In genomic region chr3:83873550-83873949, GRCh38 we compare ENCODE assay signal across 31 cellular contexts.
DNase-seq lines count a peak whose midpoint lies in the region; ATAC-seq, FAIRE-seq and TF ChIP-seq lines count a peak whose summit lies in the region.
"Had no signal": no experiment of that assay in that cellular context is flagged by ENCODE, and none has a peak within 500 bp of the region (broad histone marks: within the 10 kb centered on the region; RNA-seq: fewer than 3 reads in every experiment).

No MANE protein-coding gene starts in this region.

- H3K27ac Mint-ChIP-seq in astrocyte (ENCODE audit: unreplicated experiment) = no peak overlapping the region
- H3K27ac Mint-ChIP-seq: activated CD8-positive, alpha-beta T cell treated with anti-CD3 and anti-CD28 coated beads, Interleukin-2, amount 10 ng/mL, durations not matched to agents 7 days and 5 days; activated naive CD4-positive, alpha-beta T cell treated with anti-CD3 and anti-CD28 coated beads, Interleukin-2, amount 10 ng/mL, durations not matched to agents 7 days and 5 days; activated T-helper 17 cell treated with anti-CD3 and anti-CD28 coated beads, Interleukin-2, amount 50 U/mL, for 72 hours; stimulated activated naive CD8-positive, alpha-beta T cell treated with anti-CD3 and anti-CD28 coated beads, Interleukin-15, Interleukin-2, amounts not matched to agents 100 ng/mL and 50 ng/mL, for 24 hours; T-helper 2 cell treated with Interferon-gamma antibody and Interleukin-4, amounts not matched to agents 5 μg/mL and 100 μg/mL, for 36 hours had no signal

- H3K36me3 ChIP-seq in MM.1S (replicated peaks; ENCODE audit: insufficient read depth, low read length) = no peaks in the 10 kb centered on the region
- H3K36me3 ChIP-seq in astrocyte (ENCODE audit: insufficient read depth, low read length) = no peaks in the 10 kb centered on the region
- no peaks in the 10 kb centered on the region for H3K36me3 ChIP-seq in OCI-LY7 (ENCODE audit: insufficient read depth, low read length)
- H3K36me3 ChIP-seq: spleen, thoracic aorta had no signal

- H3K9me2 ChIP-seq in MM.1S (replicated peaks; ENCODE audit: insufficient read depth, low read length) = no peaks in the 10 kb centered on the region
- no peaks in the 10 kb centered on the region for H3K9me2 ChIP-seq in OCI-LY7 (ENCODE audit: insufficient read depth, low read length)

- H3F3A ChIP-seq in MM.1S (ENCODE audit: insufficient read depth, low read length) = no peaks in the 10 kb centered on the region

- H4K20me1 ChIP-seq in MM.1S (ENCODE audit: insufficient read depth, low read length) (no peaks in the 10 kb centered on the region), astrocyte (ENCODE audit: insufficient read depth, low read length) (no peaks in the 10 kb centered on the region), OCI-LY7 (ENCODE audit: insufficient read depth, low read length) (no peaks in the 10 kb centered on the region)

- no peaks in the 10 kb centered on the region for H3K27me3 ChIP-seq in MM.1S (replicated peaks; ENCODE audit: insufficient read depth, low read length)
- no peaks in the 10 kb centered on the region for H3K27me3 ChIP-seq in astrocyte (ENCODE audit: insufficient read depth, low read length)
- H3K27me3 ChIP-seq: spleen had no signal

- H2AFZ ChIP-seq in MM.1S (ENCODE audit: low read length) = no peak overlapping the region
- no peak overlapping the region for H2AFZ ChIP-seq in astrocyte (ENCODE audit: low read depth, low read length)
- no peak overlapping the region for H2AFZ ChIP-seq in OCI-LY7 (ENCODE audit: low read length)

- no peaks in the 10 kb centered on the region for H3K79me2 ChIP-seq in MM.1S (ENCODE audit: low read length)
- no peaks in the 10 kb centered on the region for H3K79me2 ChIP-seq in astrocyte (ENCODE audit: insufficient read depth, low read length)
- no peaks in the 10 kb centered on the region for H3K79me2 ChIP-seq in OCI-LY7 (ENCODE audit: insufficient read depth, low read depth, low read length)

- H3K4me1 ChIP-seq in MM.1S (ENCODE audit: low read length) (peaks cover 4% of the 10 kb centered on the region; the same call in 1 of the 2 replicates), astrocyte (ENCODE audit: insufficient read depth, low read length) (no peaks in the 10 kb centered on the region), OCI-LY7 (ENCODE audit: insufficient read depth, low read length, poor library complexity, severe bottlenecking) (no peaks in the 10 kb centered on the region)
- H3K4me1 ChIP-seq: A549, spleen had no signal

- H3K9me3 Mint-ChIP-seq in astrocyte (ENCODE audit: unreplicated experiment) = peaks cover 4% of the 10 kb centered on the region
- H3K9me3 Mint-ChIP-seq: activated naive CD4-positive, alpha-beta T cell treated with anti-CD3 and anti-CD28 coated beads, Interleukin-2, amount 10 ng/mL, durations not matched to agents 7 days and 5 days; stimulated activated naive CD8-positive, alpha-beta T cell treated with anti-CD3 and anti-CD28 coated beads, Interleukin-15, Interleukin-2, amounts not matched to agents 100 ng/mL and 50 ng/mL, for 24 hours had no signal

- no peak overlapping the region for H3K4me3 Mint-ChIP-seq in astrocyte (ENCODE audit: unreplicated experiment)
- H3K4me3 Mint-ChIP-seq: activated CD8-positive, alpha-beta T cell treated with anti-CD3 and anti-CD28 coated beads, Interleukin-2, amount 10 ng/mL, durations not matched to agents 7 days and 5 days; activated naive CD4-positive, alpha-beta T cell treated with anti-CD3 and anti-CD28 coated beads, Interleukin-2, amount 10 ng/mL, durations not matched to agents 7 days and 5 days; activated T-helper 17 cell treated with anti-CD3 and anti-CD28 coated beads, Interleukin-2, amount 50 U/mL, for 72 hours; stimulated activated naive CD8-positive, alpha-beta T cell treated with anti-CD3 and anti-CD28 coated beads, Interleukin-15, Interleukin-2, amounts not matched to agents 100 ng/mL and 50 ng/mL, for 24 hours; T-helper 2 cell treated with Interferon-gamma antibody and Interleukin-4, amounts not matched to agents 5 μg/mL and 100 μg/mL, for 36 hours had no signal

- ATAC-seq in HG02759 (IDR thresholded peaks at IDR 0.05; ENCODE audit: unreplicated experiment) = no peak
- ATAC-seq: A549; activated CD8-positive, alpha-beta T cell treated with anti-CD3 and anti-CD28 coated beads, Interleukin-2, amount 10 ng/mL, durations not matched to agents 7 days and 5 days; activated T-helper 17 cell treated with anti-CD3 and anti-CD28 coated beads, Interleukin-2, amount 50 U/mL, for 72 hours had no signal

- H3K9ac ChIP-seq in MM.1S (ENCODE audit: low read length) = no peak overlapping the region
- no peak overlapping the region for H3K9ac ChIP-seq in astrocyte (ENCODE audit: low read length)

- H3K4me3 ChIP-seq in MM.1S (ENCODE audit: low read length) (no peak overlapping the region), astrocyte (ENCODE audit: insufficient read depth, low read depth, low read length) (no peak overlapping the region), OCI-LY7 (ENCODE audit: low read depth, low read length, poor library complexity, severe bottlenecking) (no peak overlapping the region)
- H3K4me3 ChIP-seq: A549, spleen, thoracic aorta had no signal

- TF ChIP-seq CTCF in MM.1S (IDR thresholded peaks at IDR 0.05; ENCODE audit: low read length) = no peak
- no peak for TF ChIP-seq CTCF in astrocyte (IDR thresholded peaks at IDR 0.05; ENCODE audit: insufficient read depth, low read depth, low read length)
- TF ChIP-seq CTCF in OCI-LY7 (conservative IDR thresholded peaks at IDR 0.05; ENCODE audit: low read length) = no peak

- FAIRE-seq in GM12891 (lab: Jason Lieb, UNC) (no peak), astrocyte (lab: Jason Lieb, UNC) (no peak)
- FAIRE-seq: A549, colon, G401.6, RCC 7860, urothelium cell line had no signal

- POLR2A ChIA-PET in OCI-LY7 (lab: Charles Lee) = no interaction called here

- peaks cover 5% of the 10 kb centered on the region for H3K4me1 Mint-ChIP-seq in astrocyte (ENCODE audit: low read depth, unreplicated experiment)
- H3K4me1 Mint-ChIP-seq: activated naive CD4-positive, alpha-beta T cell treated with anti-CD3 and anti-CD28 coated beads, Interleukin-2, amount 10 ng/mL, durations not matched to agents 7 days and 5 days; activated T-helper 17 cell treated with anti-CD3 and anti-CD28 coated beads, Interleukin-2, amount 50 U/mL, for 72 hours had no signal

- H3K4me2 ChIP-seq in MM.1S (ENCODE audit: low read depth, low read length) (peak overlapping the region; percentile 25; the same call in 1 of the 2 replicates), astrocyte (ENCODE audit: low read length) (no peak overlapping the region), OCI-LY7 (ENCODE audit: low read length) (no peak overlapping the region)
- H3K4me2 ChIP-seq: A549 had no signal

- TF ChIP-seq POLR2A in GM12891 (IDR thresholded peaks at IDR 0.05; ENCODE audit: low read depth, low read length) = no peak

- no TSS peak for BruUV-seq in OCI-LY7 (replicated peaks; lab: Mats Ljungman, UMichigan)

- no peaks in the 10 kb centered on the region for H3K9me3 ChIP-seq in MM.1S (replicated peaks; ENCODE audit: insufficient read depth, low read length)
- no peaks in the 10 kb centered on the region for H3K9me3 ChIP-seq in astrocyte (ENCODE audit: insufficient read depth, low read depth, low read length)
- H3K9me3 ChIP-seq in OCI-LY7 (ENCODE audit: low read length) = no peaks in the 10 kb centered on the region
- H3K9me3 ChIP-seq: A549, thoracic aorta had no signal

- H3K27ac ChIP-seq in MM.1S (ENCODE audit: low read length) (peak overlapping the region; percentile 4; the same call in 1 of the 2 replicates), astrocyte (ENCODE audit: low read depth, low read length) (no peak overlapping the region), OCI-LY7 (ENCODE audit: low read depth, low read length, poor library complexity, severe bottlenecking) (no peak overlapping the region)
- H3K27ac ChIP-seq: A549, spleen, thoracic aorta had no signal

- no peaks in the 10 kb centered on the region for H3K27me3 Mint-ChIP-seq in astrocyte (ENCODE audit: low read depth, unreplicated experiment)
- H3K27me3 Mint-ChIP-seq: activated naive CD4-positive, alpha-beta T cell treated with anti-CD3 and anti-CD28 coated beads, Interleukin-2, amount 10 ng/mL, durations not matched to agents 7 days and 5 days; activated T-helper 17 cell treated with anti-CD3 and anti-CD28 coated beads, Interleukin-2, amount 50 U/mL, for 72 hours; stimulated activated naive CD8-positive, alpha-beta T cell treated with anti-CD3 and anti-CD28 coated beads, Interleukin-15, Interleukin-2, amounts not matched to agents 100 ng/mL and 50 ng/mL, for 24 hours had no signal

- H3K36me3 Mint-ChIP-seq in astrocyte (ENCODE audit: low read depth, unreplicated experiment) = no peaks in the 10 kb centered on the region
- H3K36me3 Mint-ChIP-seq: activated naive CD4-positive, alpha-beta T cell treated with anti-CD3 and anti-CD28 coated beads, Interleukin-2, amount 10 ng/mL, durations not matched to agents 7 days and 5 days had no signal

- CTCF ChIA-PET in OCI-LY7 (lab: Charles Lee; ENCODE audit: unreplicated experiment) = no interaction called here

- DNase-seq in GM12891 (ENCODE audit: insufficient read length, low spot score) = no peak
- DNase-seq in MM.1S = peak; percentile 81
- peak; percentile 72 for DNase-seq in astrocyte (ENCODE audit: low read depth)
- DNase-seq in medulla oblongata (ENCODE audit: extremely low spot score) = peak; percentile 2
- DNase-seq in activated CD4-positive, alpha-beta T cell treated with anti-CD3 and anti-CD28 coated beads for 4 hours = no peak
- no peak for DNase-seq in OCI-LY7 (ENCODE audit: low spot score)
- DNase-seq in NCI-H1694 (lab: John Stamatoyannopoulos, UW) = no peak
- DNase-seq: activated CD8-positive, alpha-beta T cell treated with anti-CD3 and anti-CD28 coated beads, Interleukin-2, amount 10 ng/mL, durations not matched to agents 7 days and 5 days; activated naive CD4-positive, alpha-beta T cell treated with anti-CD3 and anti-CD28 coated beads, Interleukin-2, amount 10 ng/mL, durations not matched to agents 7 days and 5 days; DMS79; effector CD4-positive, alpha-beta T cell; HCEC 1CT; Karpas-422; mesendoderm; NCI-H1092; NCI-H1694 treated with DMSO at 0.1 percent for 48 hours; NCI-H2171; NCI-H524; SHP77 treated with DMSO at 0.1 percent for 48 hours; spleen; stimulated activated CD4-positive, alpha-beta T cell treated with anti-CD3 and anti-CD28 coated beads, Interleukin-2, amount 100 ng/mL, for 24 hours had no signal

- intact Hi-C loops in OCI-LY7 (cut with micrococcal nuclease; ENCODE audit: unreplicated experiment) = no loop called here

TF ChIP-seq in GM12891, 5 proteins besides CTCF, POLR2A, EP300 and RAD21:
- TF ChIP-seq POU2F2 (IDR thresholded peaks at IDR 0.05; ENCODE audit: low read depth, low read length) (no peak), PAX5 (IDR thresholded peaks at IDR 0.05; ENCODE audit: insufficient read depth, low read length, severe bottlenecking) (no peak), TAF1 (IDR thresholded peaks at IDR 0.05; ENCODE audit: low read depth, low read length) (no peak), SPI1 (IDR thresholded peaks at IDR 0.05; ENCODE audit: low read depth, low read length) (0 out of 2 replicates have a peak, but pooled peaks have one; percentile 6)

Comparison
In these comparisons a context has a peak if more than half of its experiments do, and no peak if none do; other contexts are left out.
1. DNase-seq: peak in MM.1S (single experiment), astrocyte (single experiment) and medulla oblongata (single experiment); none in GM12891 (single experiment), activated CD4-positive, alpha-beta T cell treated with anti-CD3 and anti-CD28 coated beads for 4 hours (0 of 2), OCI-LY7 (single experiment) and NCI-H1694 (single experiment).